ENCODE assay signal across 8 cellular contexts in the genomic region with DNA sequence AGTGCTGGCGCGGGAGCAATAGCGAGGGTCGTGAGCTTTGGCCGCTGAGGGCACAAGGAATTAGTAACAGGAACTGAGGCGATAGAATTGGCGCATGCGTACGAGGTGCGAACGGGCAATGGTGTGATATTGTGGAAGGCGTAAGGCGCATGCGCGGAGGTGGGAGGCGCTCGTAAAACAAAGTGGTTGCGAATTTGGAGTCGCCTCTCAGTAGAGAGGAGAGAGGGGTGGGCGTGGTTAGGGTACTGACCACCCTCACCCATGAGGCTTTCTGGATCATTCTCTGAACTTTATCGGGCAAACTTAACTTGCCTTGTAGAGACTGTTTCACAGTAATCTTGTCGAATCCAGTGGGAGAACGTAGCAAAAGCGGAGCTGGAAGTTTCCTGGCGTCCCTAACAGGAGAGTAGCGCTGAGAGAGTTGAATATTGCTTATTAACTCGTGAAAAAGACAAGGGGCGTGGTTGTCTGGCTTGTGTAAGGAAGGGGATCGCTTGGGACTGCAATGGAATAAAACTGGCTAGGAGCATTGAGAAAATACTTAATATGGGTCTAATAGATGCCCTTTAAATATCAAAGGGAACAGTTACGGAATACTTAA. TPM values are rescaled to one million over a fixed set of nuclear protein-coding genes. Genes with fewer than 3 reads are reported as not detected.
DNase-seq lines count a peak whose midpoint lies in the region; ATAC-seq and TF ChIP-seq lines count a peak whose summit lies in the region.

No MANE protein-coding gene starts in this region.

- H3K9me3 ChIP-seq in SJSA1 (replicated peaks) (no peaks in the 10 kb centered on the region), thymus (ENCODE audit: control insufficient read depth) (no peaks in the 10 kb centered on the region)

- no peaks in the 10 kb centered on the region for H3K27me3 ChIP-seq in SJSA1 (replicated peaks)
- no peaks in the 10 kb centered on the region for H3K27me3 ChIP-seq in thymus (ENCODE audit: control insufficient read depth, insufficient read depth)

- no peak overlapping the region for H3K27ac Mint-ChIP-seq in osteocyte (ENCODE audit: unreplicated experiment)

- CTCF ChIA-PET in GM10248 (lab: Yijun Ruan, JAX) = interaction anchor here (1.0 to 1.6 kb wide), 4 partner anchors 13 to 55 kb away, joined by 3 to 6 read pairs (median 3); no protein-coding TSS in a partner anchor

- H3K4me3 ChIP-seq in NB4 (ENCODE audit: low read depth, low read length) = peak overlapping the region; percentile 95
- H3K4me3 ChIP-seq in SJSA1 = peak overlapping the region; percentile 53
- H3K4me3 ChIP-seq in thymus (ENCODE audit: low read length) = peak overlapping the region; percentile 72

- H3K9me3 Mint-ChIP-seq in osteocyte (ENCODE audit: unreplicated experiment) = no peaks in the 10 kb centered on the region

- TF ChIP-seq CTCF in GM10248 (IDR thresholded peaks at IDR 0.05; ENCODE audit: control extremely low read depth, extremely low read depth, low read depth, missing control alignments) = no peak
- no peak for TF ChIP-seq CTCF in NB4 (IDR thresholded peaks at IDR 0.05; ENCODE audit: low read depth, low read length)
- TF ChIP-seq CTCF in osteocyte (IDR thresholded peaks at IDR 0.05) = no peak

- peak; percentile 82 for TF ChIP-seq POLR2A in NB4 (IDR thresholded peaks at IDR 0.05; ENCODE audit: extremely low read depth, insufficient read length)

- peaks cover 51% of the 10 kb centered on the region for H3K36me3 ChIP-seq in SJSA1
- peaks cover 4% of the 10 kb centered on the region for H3K36me3 ChIP-seq in thymus (ENCODE audit: control insufficient read depth, insufficient read depth)

- ATAC-seq in HG02588 (IDR thresholded peaks at IDR 0.05; ENCODE audit: unreplicated experiment) = peak; percentile 44

- peaks cover 24% of the 10 kb centered on the region for H3K4me1 Mint-ChIP-seq in osteocyte (ENCODE audit: unreplicated experiment)

- POLR2A ChIA-PET in GM10248 (lab: Yijun Ruan, JAX) = interaction anchor here (0.6 to 2.4 kb wide), 3 partner anchors 9 to 177 kb away, joined by 3 to 8 read pairs (median 6); a partner anchor contains a TSS

- H3K36me3 Mint-ChIP-seq in osteocyte (ENCODE audit: unreplicated experiment) = peaks cover 2% of the 10 kb centered on the region

- peaks cover 41% of the 10 kb centered on the region for H3K4me1 ChIP-seq in SJSA1 (replicated peaks)
- peaks cover 18% of the 10 kb centered on the region for H3K4me1 ChIP-seq in thymus (ENCODE audit: control insufficient read depth, insufficient read depth, low read length)

- H3K4me3 Mint-ChIP-seq in osteocyte (ENCODE audit: unreplicated experiment) = no peak overlapping the region

- intact Hi-C loops in head of caudate nucleus (cut with DNase I) = no loop called here

- H3K27me3 Mint-ChIP-seq in osteocyte (ENCODE audit: unreplicated experiment) = no peaks in the 10 kb centered on the region

- DNase-seq in GM10248 (ENCODE audit: extremely low spot score) = peak; percentile 89
- DNase-seq in NB4 (ENCODE audit: low read depth) = peak; percentile 96
- peak; percentile 96 to 99 for DNase-seq in SJSA1 (ENCODE audit: low read depth in 1 of 2, low spot score in 2 of 2)
- DNase-seq in activated naive CD4-positive, alpha-beta T cell treated with anti-CD3 and anti-CD28 coated beads, Interleukin-2, amount 50 U/mL, for 16 hours = peak; percentile 91
- DNase-seq in head of caudate nucleus = peak; percentile 68 to 94 (median 88)
- peak; percentile 97 for DNase-seq in osteocyte (ENCODE audit: extremely low spot score, unreplicated experiment)

- under 1% methylated on average over 30 of the region's 30 CpGs for WGBS in thymus

- H3K27ac ChIP-seq in SJSA1 (peak overlapping the region; percentile 97), thymus (ENCODE audit: low read depth) (peak overlapping the region; percentile 91)

RNA-seq across cellular contexts. Expression of a gene that starts 0.4 kb away (rescaled TPM):
- total RNA-seq in SJSA1 (2014; rRNA removed; shearing (Covaris generic)) = 290 and 338 TPM in 2 replicates
- 38.5 and 39.6 TPM in 2 replicates for total RNA-seq in osteocyte
- polyA plus RNA-seq in thymus = 32.8 TPM

RNA-seq across cellular contexts. Expression of a gene that starts 4.4 kb away (rescaled TPM):
- total RNA-seq in SJSA1 (2014; rRNA removed; shearing (Covaris generic)) = 101 and 155 TPM in 2 replicates
- total RNA-seq in osteocyte = 219 and 239 TPM in 2 replicates
- polyA plus RNA-seq in thymus = 66.7 TPM

RNA-seq across cellular contexts. Expression of a gene that starts 8.2 kb away (rescaled TPM):
- 15.4 and 23.7 TPM in 2 replicates for total RNA-seq in SJSA1 (2014; rRNA removed; shearing (Covaris generic))
- total RNA-seq in osteocyte = 30.2 and 31.2 TPM in 2 replicates
- 34.8 TPM for polyA plus RNA-seq in thymus

RNA-seq across cellular contexts. Expression of a gene that starts 13.3 kb away (rescaled TPM):
- total RNA-seq in SJSA1 (2014; rRNA removed; shearing (Covaris generic)) = 18.0 and 20.0 TPM in 2 replicates
- 29.2 and 30.4 TPM in 2 replicates for total RNA-seq in osteocyte
- 24.5 TPM for polyA plus RNA-seq in thymus

RNA-seq across cellular contexts. Expression of a gene that starts 18.5 kb away (rescaled TPM):
- total RNA-seq in SJSA1 (2014; rRNA removed; shearing (Covaris generic)) = not detected in 2 replicates
- total RNA-seq in osteocyte = not detected in 2 replicates
- polyA plus RNA-seq in thymus = 0.16 TPM

Comparison
In these comparisons a context has a peak if more than half of its experiments do, and no peak if none do; other contexts are left out.
1. Peak in every context shown above with its lines: DNase-seq, ATAC-seq, H3K4me3 ChIP-seq and H3K27ac ChIP-seq.